1 cellular context compared by ENCODE assay signal in the genomic region with DNA sequence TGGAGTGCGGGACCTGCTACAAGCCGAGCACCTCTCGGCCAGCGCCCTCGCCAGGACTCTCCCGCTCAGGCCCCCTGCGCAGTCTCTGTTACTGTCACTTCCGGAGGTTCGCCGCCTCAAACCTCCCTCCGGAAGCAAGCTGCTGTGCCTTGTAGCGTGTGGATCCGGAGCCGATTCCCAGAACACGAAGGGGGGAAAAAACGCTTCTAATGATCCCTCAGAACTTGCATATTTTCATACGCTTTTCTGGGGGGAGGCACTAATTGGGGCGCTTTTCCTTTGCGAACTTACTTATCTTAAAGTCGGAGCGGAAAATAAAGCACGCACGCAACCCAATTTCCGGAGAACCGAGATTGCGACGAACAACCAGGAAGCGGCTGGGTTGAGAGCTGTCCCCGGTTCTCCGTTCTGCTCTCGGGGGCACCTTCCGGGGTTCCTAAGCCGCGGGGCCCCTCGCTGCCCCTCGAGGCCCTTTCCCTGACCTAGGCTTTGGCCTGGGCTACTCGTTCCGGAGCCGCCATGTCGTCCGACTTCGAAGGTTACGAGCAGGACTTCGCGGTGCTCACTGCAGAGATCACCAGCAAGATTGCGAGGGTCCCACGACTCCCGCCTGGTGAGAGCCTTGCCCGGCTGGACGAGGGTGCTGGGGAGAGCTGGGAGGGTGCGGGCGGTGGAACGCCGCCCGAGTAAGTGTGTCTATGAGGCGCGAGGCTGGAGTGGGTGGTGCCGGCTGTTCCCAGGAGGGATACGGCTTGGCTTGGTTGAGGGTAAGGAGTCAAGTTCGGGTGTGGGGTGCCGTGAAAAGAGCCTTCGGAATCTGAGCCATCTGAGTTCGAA.
TF ChIP-seq lines count a peak whose summit lies in the region.

A gene (plus strand): TSS at position 361 of the 837 bp plus-strand sequence. CDS start 159 bp downstream, at position 520.
A gene with protein sequence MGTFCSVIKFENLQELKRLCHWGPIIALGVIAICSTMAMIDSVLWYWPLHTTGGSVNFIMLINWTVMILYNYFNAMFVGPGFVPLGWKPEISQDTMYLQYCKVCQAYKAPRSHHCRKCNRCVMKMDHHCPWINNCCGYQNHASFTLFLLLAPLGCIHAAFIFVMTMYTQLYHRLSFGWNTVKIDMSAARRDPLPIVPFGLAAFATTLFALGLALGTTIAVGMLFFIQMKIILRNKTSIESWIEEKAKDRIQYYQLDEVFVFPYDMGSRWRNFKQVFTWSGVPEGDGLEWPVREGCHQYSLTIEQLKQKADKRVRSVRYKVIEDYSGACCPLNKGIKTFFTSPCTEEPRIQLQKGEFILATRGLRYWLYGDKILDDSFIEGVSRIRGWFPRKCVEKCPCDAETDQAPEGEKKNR (minus strand): TSS at position 60 of the 837 bp plus-strand sequence. CDS start 1,478 bp downstream, outside the sequence.

TF ChIP-seq in HepG2, 621 proteins besides CTCF, POLR2A, EP300 and RAD21 (continued from another document and continues in another):
- TF ChIP-seq PCBP2 (optimal IDR thresholded peaks at IDR 0.05; ENCODE audit: low read depth, low read length, poor library complexity, severe bottlenecking) (no peak), ZFP36L2 (CRISPR knock-in tag; IDR thresholded peaks at IDR 0.05) (no peak), PAF1 (CRISPR knock-in tag; IDR thresholded peaks at IDR 0.05) (no peak), SALL1 (CRISPR knock-in tag; IDR thresholded peaks at IDR 0.05) (no peak; the same call in none of the 2 replicates), REXO4 (CRISPR knock-in tag; IDR thresholded peaks at IDR 0.05; ENCODE audit: borderline replicate concordance) (no peak), ZMAT3 (CRISPR knock-in tag; conservative IDR thresholded peaks at IDR 0.05) (no peak), NFKB2 (CRISPR knock-in tag; IDR thresholded peaks at IDR 0.05; ENCODE audit: borderline replicate concordance) (no peak; the same call in 1 of the 2 replicates), TEAD2 (CRISPR knock-in tag; IDR thresholded peaks at IDR 0.05) (no peak), FOSL1 (CRISPR knock-in tag; IDR thresholded peaks at IDR 0.05; ENCODE audit: borderline replicate concordance) (no peak), MYNN (CRISPR knock-in tag; IDR thresholded peaks at IDR 0.05; ENCODE audit: low read depth) (no peak; the same call in 1 of the 2 replicates), PCBP1 (IDR thresholded peaks at IDR 0.05; ENCODE audit: borderline replicate concordance, low read depth, low read length) (peak; percentile 85; the same call in 1 of the 2 replicates), NCOA5 (CRISPR knock-in tag; IDR thresholded peaks at IDR 0.05) (no peak), ELF4 (CRISPR knock-in tag; IDR thresholded peaks at IDR 0.05; ENCODE audit: borderline replicate concordance) (peak; percentile 81; the same call in 1 of the 2 replicates), ZNF746 (CRISPR knock-in tag; IDR thresholded peaks at IDR 0.05) (no peak; the same call in none of the 2 replicates), RCOR2 (CRISPR knock-in tag; IDR thresholded peaks at IDR 0.05) (no peak), ZNF703 (CRISPR knock-in tag; IDR thresholded peaks at IDR 0.05; ENCODE audit: borderline replicate concordance) (no peak), ZNF589 (CRISPR knock-in tag; conservative IDR thresholded peaks at IDR 0.05) (no peak), PHB2 (IDR thresholded peaks at IDR 0.05; ENCODE audit: partially characterized antibody) (no peak), ZNF44 (CRISPR knock-in tag; IDR thresholded peaks at IDR 0.05) (no peak), SMYD3 (CRISPR knock-in tag; IDR thresholded peaks at IDR 0.05) (peak; percentile 46; the same call in 1 of the 2 replicates), ZNF563 (CRISPR knock-in tag; IDR thresholded peaks at IDR 0.05) (peak; percentile 35; the same call in 1 of the 2 replicates), TRIM24 (CRISPR knock-in tag; IDR thresholded peaks at IDR 0.05) (no peak), KLF6 (CRISPR knock-in tag; IDR thresholded peaks at IDR 0.05) (no peak; the same call in 1 of the 2 replicates), MEIS2 (CRISPR knock-in tag; IDR thresholded peaks at IDR 0.05) (no peak), ZNF790 (CRISPR knock-in tag; IDR thresholded peaks at IDR 0.05; ENCODE audit: borderline replicate concordance) (no peak), AHR (CRISPR knock-in tag; IDR thresholded peaks at IDR 0.05) (peak; percentile 24; the same call in 1 of the 2 replicates), ZNF792 (CRISPR knock-in tag; IDR thresholded peaks at IDR 0.05) (no peak), ZNF883 (CRISPR knock-in tag; IDR thresholded peaks at IDR 0.05; ENCODE audit: not compliant biosample characterization) (no peak), CAMTA2 (CRISPR knock-in tag; IDR thresholded peaks at IDR 0.05; ENCODE audit: borderline replicate concordance) (no peak; the same call in 1 of the 2 replicates), XBP1 (CRISPR knock-in tag; IDR thresholded peaks at IDR 0.05) (no peak), SMC3 (IDR thresholded peaks at IDR 0.05; ENCODE audit: low read length) (no peak), ZNF235 (CRISPR knock-in tag; IDR thresholded peaks at IDR 0.05; ENCODE audit: borderline replicate concordance) (no peak), FOXJ3 (CRISPR knock-in tag; IDR thresholded peaks at IDR 0.05; ENCODE audit: borderline replicate concordance) (no peak), SP2 (CRISPR knock-in tag; IDR thresholded peaks at IDR 0.05) (no peak), TARDBP (CRISPR knock-in tag; IDR thresholded peaks at IDR 0.05) (no peak; the same call in 1 of the 2 replicates), NFE2 (CRISPR knock-in tag; IDR thresholded peaks at IDR 0.05) (no peak), CEBPB (IDR thresholded peaks at IDR 0.05; ENCODE audit: borderline replicate concordance, low read depth, low read length) (no peak), ZC3H13 (CRISPR knock-in tag; IDR thresholded peaks at IDR 0.05) (no peak), NFATC3 (CRISPR knock-in tag; IDR thresholded peaks at IDR 0.05) (no peak), MBD4 (IDR thresholded peaks at IDR 0.05; ENCODE audit: borderline replicate concordance, low read length) (no peak), ETV6 (CRISPR knock-in tag; conservative IDR thresholded peaks at IDR 0.05) (0 out of 2 replicates have a peak, but pooled peaks have one; percentile 33)
- TF ChIP-seq, protein P1, sequence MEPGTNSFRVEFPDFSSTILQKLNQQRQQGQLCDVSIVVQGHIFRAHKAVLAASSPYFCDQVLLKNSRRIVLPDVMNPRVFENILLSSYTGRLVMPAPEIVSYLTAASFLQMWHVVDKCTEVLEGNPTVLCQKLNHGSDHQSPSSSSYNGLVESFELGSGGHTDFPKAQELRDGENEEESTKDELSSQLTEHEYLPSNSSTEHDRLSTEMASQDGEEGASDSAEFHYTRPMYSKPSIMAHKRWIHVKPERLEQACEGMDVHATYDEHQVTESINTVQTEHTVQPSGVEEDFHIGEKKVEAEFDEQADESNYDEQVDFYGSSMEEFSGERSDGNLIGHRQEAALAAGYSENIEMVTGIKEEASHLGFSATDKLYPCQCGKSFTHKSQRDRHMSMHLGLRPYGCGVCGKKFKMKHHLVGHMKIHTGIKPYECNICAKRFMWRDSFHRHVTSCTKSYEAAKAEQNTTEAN (CRISPR knock-in tag; conservative IDR thresholded peaks at IDR 0.05), result no peak
- TF ChIP-seq, protein P2, sequence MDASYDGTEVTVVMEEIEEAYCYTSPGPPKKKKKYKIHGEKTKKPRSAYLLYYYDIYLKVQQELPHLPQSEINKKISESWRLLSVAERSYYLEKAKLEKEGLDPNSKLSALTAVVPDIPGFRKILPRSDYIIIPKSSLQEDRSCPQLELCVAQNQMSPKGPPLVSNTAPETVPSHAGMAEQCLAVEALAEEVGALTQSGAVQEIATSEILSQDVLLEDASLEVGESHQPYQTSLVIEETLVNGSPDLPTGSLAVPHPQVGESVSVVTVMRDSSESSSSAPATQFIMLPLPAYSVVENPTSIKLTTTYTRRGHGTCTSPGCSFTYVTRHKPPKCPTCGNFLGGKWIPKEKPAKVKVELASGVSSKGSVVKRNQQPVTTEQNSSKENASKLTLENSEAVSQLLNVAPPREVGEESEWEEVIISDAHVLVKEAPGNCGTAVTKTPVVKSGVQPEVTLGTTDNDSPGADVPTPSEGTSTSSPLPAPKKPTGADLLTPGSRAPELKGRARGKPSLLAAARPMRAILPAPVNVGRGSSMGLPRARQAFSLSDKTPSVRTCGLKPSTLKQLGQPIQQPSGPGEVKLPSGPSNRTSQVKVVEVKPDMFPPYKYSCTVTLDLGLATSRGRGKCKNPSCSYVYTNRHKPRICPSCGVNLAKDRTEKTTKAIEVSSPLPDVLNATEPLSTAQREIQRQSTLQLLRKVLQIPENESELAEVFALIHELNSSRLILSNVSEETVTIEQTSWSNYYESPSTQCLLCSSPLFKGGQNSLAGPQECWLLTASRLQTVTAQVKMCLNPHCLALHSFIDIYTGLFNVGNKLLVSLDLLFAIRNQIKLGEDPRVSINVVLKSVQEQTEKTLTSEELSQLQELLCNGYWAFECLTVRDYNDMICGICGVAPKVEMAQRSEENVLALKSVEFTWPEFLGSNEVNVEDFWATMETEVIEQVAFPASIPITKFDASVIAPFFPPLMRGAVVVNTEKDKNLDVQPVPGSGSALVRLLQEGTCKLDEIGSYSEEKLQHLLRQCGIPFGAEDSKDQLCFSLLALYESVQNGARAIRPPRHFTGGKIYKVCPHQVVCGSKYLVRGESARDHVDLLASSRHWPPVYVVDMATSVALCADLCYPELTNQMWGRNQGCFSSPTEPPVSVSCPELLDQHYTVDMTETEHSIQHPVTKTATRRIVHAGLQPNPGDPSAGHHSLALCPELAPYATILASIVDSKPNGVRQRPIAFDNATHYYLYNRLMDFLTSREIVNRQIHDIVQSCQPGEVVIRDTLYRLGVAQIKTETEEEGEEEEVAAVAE (CRISPR knock-in tag; IDR thresholded peaks at IDR 0.05; ENCODE audit: borderline replicate concordance), result no peak
- TF ChIP-seq, protein P3, sequence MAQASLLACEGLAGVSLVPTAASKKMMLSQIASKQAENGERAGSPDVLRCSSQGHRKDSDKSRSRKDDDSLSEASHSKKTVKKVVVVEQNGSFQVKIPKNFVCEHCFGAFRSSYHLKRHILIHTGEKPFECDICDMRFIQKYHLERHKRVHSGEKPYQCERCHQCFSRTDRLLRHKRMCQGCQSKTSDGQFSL (CRISPR knock-in tag; IDR thresholded peaks at IDR 0.05), result no peak; the same call in 1 of the 2 replicates
- TF ChIP-seq, protein P4, sequence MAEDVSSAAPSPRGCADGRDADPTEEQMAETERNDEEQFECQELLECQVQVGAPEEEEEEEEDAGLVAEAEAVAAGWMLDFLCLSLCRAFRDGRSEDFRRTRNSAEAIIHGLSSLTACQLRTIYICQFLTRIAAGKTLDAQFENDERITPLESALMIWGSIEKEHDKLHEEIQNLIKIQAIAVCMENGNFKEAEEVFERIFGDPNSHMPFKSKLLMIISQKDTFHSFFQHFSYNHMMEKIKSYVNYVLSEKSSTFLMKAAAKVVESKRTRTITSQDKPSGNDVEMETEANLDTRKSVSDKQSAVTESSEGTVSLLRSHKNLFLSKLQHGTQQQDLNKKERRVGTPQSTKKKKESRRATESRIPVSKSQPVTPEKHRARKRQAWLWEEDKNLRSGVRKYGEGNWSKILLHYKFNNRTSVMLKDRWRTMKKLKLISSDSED (CRISPR knock-in tag; IDR thresholded peaks at IDR 0.05), result no peak
- TF ChIP-seq, protein P5, sequence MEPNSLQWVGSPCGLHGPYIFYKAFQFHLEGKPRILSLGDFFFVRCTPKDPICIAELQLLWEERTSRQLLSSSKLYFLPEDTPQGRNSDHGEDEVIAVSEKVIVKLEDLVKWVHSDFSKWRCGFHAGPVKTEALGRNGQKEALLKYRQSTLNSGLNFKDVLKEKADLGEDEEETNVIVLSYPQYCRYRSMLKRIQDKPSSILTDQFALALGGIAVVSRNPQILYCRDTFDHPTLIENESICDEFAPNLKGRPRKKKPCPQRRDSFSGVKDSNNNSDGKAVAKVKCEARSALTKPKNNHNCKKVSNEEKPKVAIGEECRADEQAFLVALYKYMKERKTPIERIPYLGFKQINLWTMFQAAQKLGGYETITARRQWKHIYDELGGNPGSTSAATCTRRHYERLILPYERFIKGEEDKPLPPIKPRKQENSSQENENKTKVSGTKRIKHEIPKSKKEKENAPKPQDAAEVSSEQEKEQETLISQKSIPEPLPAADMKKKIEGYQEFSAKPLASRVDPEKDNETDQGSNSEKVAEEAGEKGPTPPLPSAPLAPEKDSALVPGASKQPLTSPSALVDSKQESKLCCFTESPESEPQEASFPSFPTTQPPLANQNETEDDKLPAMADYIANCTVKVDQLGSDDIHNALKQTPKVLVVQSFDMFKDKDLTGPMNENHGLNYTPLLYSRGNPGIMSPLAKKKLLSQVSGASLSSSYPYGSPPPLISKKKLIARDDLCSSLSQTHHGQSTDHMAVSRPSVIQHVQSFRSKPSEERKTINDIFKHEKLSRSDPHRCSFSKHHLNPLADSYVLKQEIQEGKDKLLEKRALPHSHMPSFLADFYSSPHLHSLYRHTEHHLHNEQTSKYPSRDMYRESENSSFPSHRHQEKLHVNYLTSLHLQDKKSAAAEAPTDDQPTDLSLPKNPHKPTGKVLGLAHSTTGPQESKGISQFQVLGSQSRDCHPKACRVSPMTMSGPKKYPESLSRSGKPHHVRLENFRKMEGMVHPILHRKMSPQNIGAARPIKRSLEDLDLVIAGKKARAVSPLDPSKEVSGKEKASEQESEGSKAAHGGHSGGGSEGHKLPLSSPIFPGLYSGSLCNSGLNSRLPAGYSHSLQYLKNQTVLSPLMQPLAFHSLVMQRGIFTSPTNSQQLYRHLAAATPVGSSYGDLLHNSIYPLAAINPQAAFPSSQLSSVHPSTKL (CRISPR knock-in tag; IDR thresholded peaks at IDR 0.05), result no peak; the same call in 1 of the 2 replicates
- TF ChIP-seq, protein P6, sequence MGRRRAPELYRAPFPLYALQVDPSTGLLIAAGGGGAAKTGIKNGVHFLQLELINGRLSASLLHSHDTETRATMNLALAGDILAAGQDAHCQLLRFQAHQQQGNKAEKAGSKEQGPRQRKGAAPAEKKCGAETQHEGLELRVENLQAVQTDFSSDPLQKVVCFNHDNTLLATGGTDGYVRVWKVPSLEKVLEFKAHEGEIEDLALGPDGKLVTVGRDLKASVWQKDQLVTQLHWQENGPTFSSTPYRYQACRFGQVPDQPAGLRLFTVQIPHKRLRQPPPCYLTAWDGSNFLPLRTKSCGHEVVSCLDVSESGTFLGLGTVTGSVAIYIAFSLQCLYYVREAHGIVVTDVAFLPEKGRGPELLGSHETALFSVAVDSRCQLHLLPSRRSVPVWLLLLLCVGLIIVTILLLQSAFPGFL (CRISPR knock-in tag; IDR thresholded peaks at IDR 0.05), result no peak
- TF ChIP-seq, protein P7, sequence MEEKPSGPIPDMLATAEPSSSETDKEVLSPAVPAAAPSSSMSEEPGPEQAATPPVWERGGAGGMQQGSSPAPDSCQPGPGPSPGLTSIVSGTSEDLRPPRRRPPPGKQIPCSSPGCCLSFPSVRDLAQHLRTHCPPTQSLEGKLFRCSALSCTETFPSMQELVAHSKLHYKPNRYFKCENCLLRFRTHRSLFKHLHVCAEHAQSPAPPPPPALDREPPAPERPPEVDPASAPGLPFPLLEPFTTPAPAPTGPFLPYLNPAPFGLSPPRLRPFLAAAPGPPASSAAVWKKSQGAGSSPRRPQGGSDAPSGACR (CRISPR knock-in tag; IDR thresholded peaks at IDR 0.05), result no peak
- TF ChIP-seq, protein P8, sequence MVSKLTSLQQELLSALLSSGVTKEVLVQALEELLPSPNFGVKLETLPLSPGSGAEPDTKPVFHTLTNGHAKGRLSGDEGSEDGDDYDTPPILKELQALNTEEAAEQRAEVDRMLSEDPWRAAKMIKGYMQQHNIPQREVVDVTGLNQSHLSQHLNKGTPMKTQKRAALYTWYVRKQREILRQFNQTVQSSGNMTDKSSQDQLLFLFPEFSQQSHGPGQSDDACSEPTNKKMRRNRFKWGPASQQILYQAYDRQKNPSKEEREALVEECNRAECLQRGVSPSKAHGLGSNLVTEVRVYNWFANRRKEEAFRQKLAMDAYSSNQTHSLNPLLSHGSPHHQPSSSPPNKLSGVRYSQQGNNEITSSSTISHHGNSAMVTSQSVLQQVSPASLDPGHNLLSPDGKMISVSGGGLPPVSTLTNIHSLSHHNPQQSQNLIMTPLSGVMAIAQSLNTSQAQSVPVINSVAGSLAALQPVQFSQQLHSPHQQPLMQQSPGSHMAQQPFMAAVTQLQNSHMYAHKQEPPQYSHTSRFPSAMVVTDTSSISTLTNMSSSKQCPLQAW (CRISPR knock-in tag; IDR thresholded peaks at IDR 0.05), result no peak
